Comparison of ENCODE assay signal across 8 cellular contexts in genomic region chr6:53728570-53729194, GRCh38.
DNase-seq lines count a peak whose midpoint lies in the region; ATAC-seq and TF ChIP-seq lines count a peak whose summit lies in the region.

No MANE protein-coding gene starts in this region.

- 28 to 33% methylated on average over 9 of the region's 9 CpGs for WGBS in lung, 2 donors

- H3K27me3 ChIP-seq in lung (ENCODE audit: control insufficient read depth, insufficient read depth): no peaks in the 10 kb centered on the region

- peak; percentile 51 for ATAC-seq in GM21737 (IDR thresholded peaks at IDR 0.05; ENCODE audit: unreplicated experiment)
- ATAC-seq in activated CD4-positive, CD25-positive, alpha-beta regulatory T cell treated with anti-CD3 and anti-CD28 coated beads, Interleukin-2, amount 50 U/mL, for 24 hours: peak; percentile 47 to 56
- peak; percentile 21 for ATAC-seq in lung (ENCODE audit: insufficient read depth, low FRiP score)
- ATAC-seq in GM19324 (IDR thresholded peaks at IDR 0.05; ENCODE audit: low FRiP score, unreplicated experiment): no peak

- peak overlapping the region; percentile 11 for H3K4me3 ChIP-seq in choroid plexus epithelial cell (ENCODE audit: low read depth, low read length)
- H3K4me3 ChIP-seq in lung: no peak overlapping the region

- no peaks in the 10 kb centered on the region for H3K36me3 ChIP-seq in lung (ENCODE audit: control insufficient read depth in 2 of 2, insufficient read depth in 2 of 2, low read length in 2 of 2)

- peak; percentile 50 for DNase-seq in DMS153 treated with DMSO at 0.1 percent for 48 hours (lab: John Stamatoyannopoulos, UW; ENCODE audit: unreplicated experiment)
- DNase-seq in NCI-H146 treated with DMSO at 0.1 percent for 48 hours (lab: John Stamatoyannopoulos, UW; ENCODE audit: unreplicated experiment): peak; percentile 11
- peak; percentile 69 for DNase-seq in choroid plexus epithelial cell (ENCODE audit: low read depth)
- no peak for DNase-seq in lung (ENCODE audit: low spot score)
- peak; percentile 14 to 19 for DNase-seq in stimulated activated CD8-positive, alpha-beta memory T cell treated with anti-CD3 and anti-CD28 coated beads, Interleukin-15, amount 100 ng/mL, for 48 hours (ENCODE audit: low read depth in 2 of 2)

- H3K9me3 ChIP-seq in lung (ENCODE audit: control insufficient read depth in 2 of 2, insufficient read depth in 1 of 2, low read length in 1 of 2): no peaks in the 10 kb centered on the region

- TF ChIP-seq CTCF in choroid plexus epithelial cell (conservative IDR thresholded peaks at IDR 0.05; ENCODE audit: low read depth, low read length) (peak; percentile 89), lung (IDR thresholded peaks at IDR 0.05; ENCODE audit: control extremely low read depth, extremely low read depth) (peak; percentile 53)

- H3K27ac ChIP-seq in lung (ENCODE audit: low read depth in 1 of 2, low read length in 1 of 2): no peak overlapping the region

- H3K4me1 ChIP-seq in lung (ENCODE audit: control insufficient read depth in 2 of 2, insufficient read depth in 2 of 2, low read length in 2 of 2): no peaks in the 10 kb centered on the region
